In genomic region chr11:60925685-60926267, GRCh38 we compare ENCODE assay signal across 8 cellular contexts. TPM values are rescaled to one million over a fixed set of nuclear protein-coding genes. Genes with fewer than 3 reads are reported as not detected.
A peak's percentile ranks its signal among the peaks of the same experiment; 100 is the strongest.
DNase-seq lines count a peak whose midpoint lies in the region; ATAC-seq, FAIRE-seq and TF ChIP-seq lines count a peak whose summit lies in the region.

No MANE protein-coding gene starts in this region.

- H3K4me2 ChIP-seq in keratinocyte (ENCODE audit: control insufficient read depth, extremely low read depth, insufficient read depth, low read depth, low read length) = peak overlapping the region; percentile 70

- peak overlapping the region; percentile 75 for H3K27ac ChIP-seq in keratinocyte (ENCODE audit: control insufficient read depth, insufficient read depth, low read length)

- H3K9me1 ChIP-seq in keratinocyte (ENCODE audit: control insufficient read depth, extremely low read depth, insufficient read depth, low read length) = no peaks in the 10 kb centered on the region

- no peak overlapping the region for H2AFZ ChIP-seq in keratinocyte (ENCODE audit: control insufficient read depth, low read length)

- no peak for ATAC-seq in T-helper 17 cell
- no peak for ATAC-seq in activated CD8-positive, alpha-beta memory T cell treated with anti-CD3 and anti-CD28 coated beads, Interleukin-2, amount 10 ng/mL, durations not matched to agents 7 days and 5 days

- no peaks in the 10 kb centered on the region for H3K9me3 ChIP-seq in T-helper 17 cell (ENCODE audit: control insufficient read depth, low read length, poor library complexity, severe bottlenecking)
- H3K9me3 ChIP-seq in keratinocyte (ENCODE audit: control insufficient read depth, low read depth, low read length) = no peaks in the 10 kb centered on the region

- peaks cover 7 to 33% of the 10 kb centered on the region in 2 experiments for H3K36me3 ChIP-seq in keratinocyte (ENCODE audit: control insufficient read depth in 2 of 2, extremely low read depth in 1 of 2, insufficient read depth in 2 of 2, low read length in 2 of 2)

- peak overlapping the region; percentile 67 for H3K4me3 ChIP-seq in AG04449 (ENCODE audit: low read depth, low read length)
- peak overlapping the region; percentile 74 to 91 (median 90) for H3K4me3 ChIP-seq in keratinocyte (ENCODE audit: control insufficient read depth in 2 of 3, extremely low read depth in 1 of 3, insufficient read depth in 2 of 3, low read depth in 1 of 3, low read length in 3 of 3)

- TF ChIP-seq CTCF in AG04449 (IDR thresholded peaks at IDR 0.05; ENCODE audit: insufficient read depth, low read length, missing control alignments) (no peak), keratinocyte (optimal IDR thresholded peaks at IDR 0.05 in 1 of 3, IDR thresholded peaks at IDR 0.05 in 1 of 3, conservative IDR thresholded peaks at IDR 0.05 in 1 of 3; ENCODE audit: extremely low read depth in 1 of 3, insufficient read depth in 2 of 3, low read length in 3 of 3) (peak in 2 of 3 experiments; percentile 12 to 46)

- no peaks in the 10 kb centered on the region for H3K27me3 ChIP-seq in keratinocyte (ENCODE audit: control insufficient read depth, extremely low read depth, insufficient read depth, low read length)

- DNase-seq in AG04449 (ENCODE audit: low read depth, low spot score) = peak; percentile 23
- DNase-seq in GM19239 (ENCODE audit: insufficient read length, low spot score) = no peak
- DNase-seq in T-helper 17 cell = no peak
- peak; percentile 66 for DNase-seq in keratinocyte (ENCODE audit: low read depth, low spot score)
- DNase-seq in activated gamma-delta T cell (lab: John Stamatoyannopoulos, UW) = no peak
- no peak for DNase-seq in foreskin melanocyte
- DNase-seq in T-helper 2 cell = no peak
- no peak for DNase-seq in activated CD8-positive, alpha-beta memory T cell treated with anti-CD3 and anti-CD28 coated beads, Interleukin-2, amount 10 ng/mL, durations not matched to agents 7 days and 5 days

- H3K4me3 Mint-ChIP-seq in T-helper 17 cell = peak overlapping the region; percentile 79
- no peak overlapping the region for H3K4me3 Mint-ChIP-seq in activated CD8-positive, alpha-beta memory T cell treated with anti-CD3 and anti-CD28 coated beads, Interleukin-2, amount 10 ng/mL, durations not matched to agents 7 days and 5 days

- CTCF ChIA-PET in AG04449 (lab: Yijun Ruan, JAX) = no interaction called here
- CTCF ChIA-PET in activated CD8-positive, alpha-beta memory T cell treated with anti-CD3 and anti-CD28 coated beads, Interleukin-2, amount 10 ng/mL, durations not matched to agents 7 days and 5 days (lab: Charles Lee) = no interaction called here

- peaks cover 7% of the 10 kb centered on the region for H3K36me3 Mint-ChIP-seq in T-helper 17 cell (ENCODE audit: low read depth)
- H3K36me3 Mint-ChIP-seq in activated CD8-positive, alpha-beta memory T cell treated with anti-CD3 and anti-CD28 coated beads, Interleukin-2, amount 10 ng/mL, durations not matched to agents 7 days and 5 days = peaks cover 18% of the 10 kb centered on the region

- H3K4me1 ChIP-seq in keratinocyte (ENCODE audit: control insufficient read depth, extremely low read depth, insufficient read depth, low read length) = peaks cover 18% of the 10 kb centered on the region

- no peaks in the 10 kb centered on the region for H4K20me1 ChIP-seq in keratinocyte (ENCODE audit: control insufficient read depth, extremely low read depth, insufficient read depth, low read length)

- POLR2A ChIA-PET in AG04449 (lab: Yijun Ruan, JAX) = no interaction called here

- no peak overlapping the region for H3K27ac Mint-ChIP-seq in T-helper 17 cell
- no peak overlapping the region for H3K27ac Mint-ChIP-seq in activated CD8-positive, alpha-beta memory T cell treated with anti-CD3 and anti-CD28 coated beads, Interleukin-2, amount 10 ng/mL, durations not matched to agents 7 days and 5 days

- peaks cover 10% of the 10 kb centered on the region for H3K4me1 Mint-ChIP-seq in T-helper 17 cell
- H3K4me1 Mint-ChIP-seq in activated CD8-positive, alpha-beta memory T cell treated with anti-CD3 and anti-CD28 coated beads, Interleukin-2, amount 10 ng/mL, durations not matched to agents 7 days and 5 days = peaks cover 12% of the 10 kb centered on the region

- no peaks in the 10 kb centered on the region for H3K9me3 Mint-ChIP-seq in activated CD8-positive, alpha-beta memory T cell treated with anti-CD3 and anti-CD28 coated beads, Interleukin-2, amount 10 ng/mL, durations not matched to agents 7 days and 5 days (ENCODE audit: low read depth)

- peaks cover 54% of the 10 kb centered on the region for H3K27me3 Mint-ChIP-seq in T-helper 17 cell
- H3K27me3 Mint-ChIP-seq in activated CD8-positive, alpha-beta memory T cell treated with anti-CD3 and anti-CD28 coated beads, Interleukin-2, amount 10 ng/mL, durations not matched to agents 7 days and 5 days = peaks cover 43% of the 10 kb centered on the region

- dilution Hi-C loops in keratinocyte (cut with MboI; ENCODE audit: extremely low pct_ligation_motif_present, low sequenced_read_pairs) = no loop called here

- FAIRE-seq in GM19239 (lab: Jason Lieb, UNC) (peak; percentile 86), keratinocyte (lab: Jason Lieb, UNC) (no peak)

- H3K79me2 ChIP-seq in keratinocyte (ENCODE audit: control insufficient read depth, insufficient read depth, low read length) = no peaks in the 10 kb centered on the region

- H3K9ac ChIP-seq in keratinocyte (ENCODE audit: control insufficient read depth, extremely low read depth, insufficient read depth, low read length) = peak overlapping the region; percentile 84

RNA-seq across cellular contexts. Expression of gene TMEM132A, which starts 1.5 kb away (rescaled TPM):
- not detected for total RNA-seq in T-helper 17 cell
- 16.6 to 54.1 TPM (median 29.7 TPM) in 3 replicates for polyA plus RNA-seq in keratinocyte
- 5.2 TPM for polyA plus RNA-seq in keratinocyte (2011; ENCODE audit: low read depth)
- polyA plus RNA-seq in keratinocyte (2011; cell fraction: cytosol; rRNA removed) = 7.8 and 17.4 TPM in 2 replicates
- polyA plus RNA-seq in keratinocyte (2011; cell fraction: nucleus; rRNA removed) = 95.7 and 118 TPM in 2 replicates
- 33.0 and 69.2 TPM in 2 replicates for polyA plus RNA-seq in keratinocyte (2012; ENCODE audit: low replicate concordance)
- 19.0 to 37.6 TPM (median 37.4 TPM) in 3 replicates for polyA minus RNA-seq in keratinocyte
- 74.1 TPM for polyA minus RNA-seq in keratinocyte (2011; cell fraction: cytosol; rRNA and poly(A)+ RNA removed)
- 120 and 141 TPM in 2 replicates for polyA minus RNA-seq in keratinocyte (2011; cell fraction: nucleus; rRNA and poly(A)+ RNA removed)
- total RNA-seq in activated CD8-positive, alpha-beta memory T cell treated with anti-CD3 and anti-CD28 coated beads, Interleukin-2, amount 10 ng/mL, durations not matched to agents 7 days and 5 days = under 1 TPM; 0.52 to 0.93 TPM

RNA-seq across cellular contexts. Expression of gene TMEM109, which starts 11.8 kb away (rescaled TPM):
- total RNA-seq in T-helper 17 cell = 10 to 100 TPM; 42.8 to 52.7 TPM
- 19.0 to 42.3 TPM (median 25.2 TPM) in 3 replicates for polyA plus RNA-seq in keratinocyte
- polyA plus RNA-seq in keratinocyte (2011; ENCODE audit: low read depth) = 3.0 TPM
- 25.2 and 30.7 TPM in 2 replicates for polyA plus RNA-seq in keratinocyte (2011; cell fraction: cytosol; rRNA removed)
- 61.2 and 75.2 TPM in 2 replicates for polyA plus RNA-seq in keratinocyte (2011; cell fraction: nucleus; rRNA removed)
- 40.9 and 55.3 TPM in 2 replicates for polyA plus RNA-seq in keratinocyte (2012; ENCODE audit: low replicate concordance)
- 20.4 to 81.9 TPM (median 21.7 TPM) in 3 replicates for polyA minus RNA-seq in keratinocyte
- polyA minus RNA-seq in keratinocyte (2011; cell fraction: cytosol; rRNA and poly(A)+ RNA removed) = 19.2 TPM
- polyA minus RNA-seq in keratinocyte (2011; cell fraction: nucleus; rRNA and poly(A)+ RNA removed) = 21.9 and 25.1 TPM in 2 replicates
- total RNA-seq in activated CD8-positive, alpha-beta memory T cell treated with anti-CD3 and anti-CD28 coated beads, Interleukin-2, amount 10 ng/mL, durations not matched to agents 7 days and 5 days = 100 to 1,000 TPM; 106 to 121 TPM

RNA-seq across cellular contexts. Expression of gene PRPF19, which starts 19.4 kb away (rescaled TPM):
- total RNA-seq in T-helper 17 cell = 10 to 100 TPM; 66.7 to 87.5 TPM
- 16.9 to 67.7 TPM (median 35.4 TPM) in 3 replicates for polyA plus RNA-seq in keratinocyte
- polyA plus RNA-seq in keratinocyte (2011; ENCODE audit: low read depth) = 59.7 TPM
- polyA plus RNA-seq in keratinocyte (2011; cell fraction: cytosol; rRNA removed) = 24.2 and 32.7 TPM in 2 replicates
- polyA plus RNA-seq in keratinocyte (2011; cell fraction: nucleus; rRNA removed) = 43.1 and 51.4 TPM in 2 replicates
- 60.5 and 80.0 TPM in 2 replicates for polyA plus RNA-seq in keratinocyte (2012; ENCODE audit: low replicate concordance)
- polyA minus RNA-seq in keratinocyte = 17.2 to 109 TPM (median 31.9 TPM) in 3 replicates
- polyA minus RNA-seq in keratinocyte (2011; cell fraction: cytosol; rRNA and poly(A)+ RNA removed) = 36.4 TPM
- 22.9 and 24.7 TPM in 2 replicates for polyA minus RNA-seq in keratinocyte (2011; cell fraction: nucleus; rRNA and poly(A)+ RNA removed)
- 100 to 1,000 TPM; 125 to 144 TPM for total RNA-seq in activated CD8-positive, alpha-beta memory T cell treated with anti-CD3 and anti-CD28 coated beads, Interleukin-2, amount 10 ng/mL, durations not matched to agents 7 days and 5 days

RNA-seq across cellular contexts. Expression of gene SLC15A3, which starts 26.2 kb away (rescaled TPM):
- 10 to 100 TPM in 1 of 2 donors, 1 to 10 TPM in 1; 3.5 to 11.2 TPM for total RNA-seq in T-helper 17 cell
- polyA plus RNA-seq in keratinocyte = 0.79 to 2.0 TPM (median 1.0 TPM) in 3 replicates
- polyA plus RNA-seq in keratinocyte (2011; ENCODE audit: low read depth) = not detected
- polyA plus RNA-seq in keratinocyte (2011; cell fraction: cytosol; rRNA removed) = 0.44 and 0.66 TPM in 2 replicates
- polyA plus RNA-seq in keratinocyte (2011; cell fraction: nucleus; rRNA removed) = 1.8 and 2.1 TPM in 2 replicates
- polyA plus RNA-seq in keratinocyte (2012; ENCODE audit: low replicate concordance) = 0.08 and 4.0 TPM in 2 replicates
- 1.7 to 6.8 TPM (median 3.3 TPM) in 3 replicates for polyA minus RNA-seq in keratinocyte
- not detected for polyA minus RNA-seq in keratinocyte (2011; cell fraction: cytosol; rRNA and poly(A)+ RNA removed)
- 1.9 and 2.0 TPM in 2 replicates for polyA minus RNA-seq in keratinocyte (2011; cell fraction: nucleus; rRNA and poly(A)+ RNA removed)
- total RNA-seq in activated CD8-positive, alpha-beta memory T cell treated with anti-CD3 and anti-CD28 coated beads, Interleukin-2, amount 10 ng/mL, durations not matched to agents 7 days and 5 days = under 1 TPM; 0.30 to 0.96 TPM

RNA-seq across cellular contexts. Expression of gene CD6, which starts 45.7 kb away (rescaled TPM):
- total RNA-seq in T-helper 17 cell = 100 to 1,000 TPM; 533 to 568 TPM
- polyA plus RNA-seq in keratinocyte = 0.03 TPM in 3 replicates
- not detected for polyA plus RNA-seq in keratinocyte (2011; ENCODE audit: low read depth)
- 0.06 TPM in 1 of 2 replicates, not detected in the other for polyA plus RNA-seq in keratinocyte (2011; cell fraction: cytosol; rRNA removed)
- 0.04 TPM in 1 of 2 replicates, not detected in the other for polyA plus RNA-seq in keratinocyte (2011; cell fraction: nucleus; rRNA removed)
- polyA plus RNA-seq in keratinocyte (2012; ENCODE audit: low replicate concordance) = not detected in 2 replicates
- not detected in 3 replicates for polyA minus RNA-seq in keratinocyte
- polyA minus RNA-seq in keratinocyte (2011; cell fraction: cytosol; rRNA and poly(A)+ RNA removed) = not detected
- polyA minus RNA-seq in keratinocyte (2011; cell fraction: nucleus; rRNA and poly(A)+ RNA removed) = not detected in 2 replicates
- total RNA-seq in activated CD8-positive, alpha-beta memory T cell treated with anti-CD3 and anti-CD28 coated beads, Interleukin-2, amount 10 ng/mL, durations not matched to agents 7 days and 5 days = 100 to 1,000 TPM; 152 to 181 TPM

Comparison
In these comparisons a context has a peak if more than half of its experiments do, and no peak if none do; other contexts are left out.
1. DNase-seq: peak in AG04449 (single experiment) and keratinocyte (single experiment); none in GM19239 (single experiment), T-helper 17 cell (0 of 3), activated gamma-delta T cell (single experiment), foreskin melanocyte (single experiment), T-helper 2 cell (0 of 5) and activated CD8-positive, alpha-beta memory T cell treated with anti-CD3 and anti-CD28 coated beads, Interleukin-2, amount 10 ng/mL, durations not matched to agents 7 days and 5 days (single experiment).